Comparison of ENCODE assay signal across 9 cellular contexts in the genomic region with DNA sequence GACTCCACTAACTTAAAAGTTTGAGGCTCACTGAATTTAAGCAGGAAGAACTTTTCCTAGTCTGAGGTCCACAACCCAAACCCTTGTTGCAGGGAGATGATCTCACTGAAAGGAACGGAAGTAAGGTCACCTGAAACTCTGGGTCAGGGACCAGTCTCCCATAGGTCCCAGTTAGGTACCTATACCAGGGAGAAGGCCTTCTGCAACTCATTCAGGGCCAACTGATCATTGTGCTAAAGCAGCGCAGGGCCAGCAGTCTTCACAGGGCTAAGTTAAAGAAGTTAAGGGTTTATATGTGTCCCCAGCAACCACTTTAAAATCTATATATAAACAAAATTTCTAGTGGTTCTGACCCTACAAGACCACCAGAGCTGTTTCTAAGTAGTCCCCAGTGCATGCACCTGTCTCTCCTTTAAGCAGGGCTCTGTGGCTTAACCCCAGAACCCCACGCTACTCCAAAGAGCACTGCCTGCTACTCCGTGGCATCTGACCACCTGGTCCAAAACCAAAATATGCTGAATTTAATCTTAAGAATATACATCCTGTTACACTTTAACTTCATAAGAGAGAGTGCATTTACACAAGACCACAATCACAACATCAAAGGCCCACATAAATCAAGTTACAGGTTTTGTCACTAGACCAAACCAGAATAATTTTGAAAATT. TPM values are rescaled to one million over a fixed set of nuclear protein-coding genes. Genes with fewer than 3 reads are reported as not detected.
A peak's percentile ranks its signal among the peaks of the same experiment; 100 is the strongest.
DNase-seq lines count a peak whose midpoint lies in the region; ATAC-seq and TF ChIP-seq lines count a peak whose summit lies in the region.
"Had no signal": no experiment of that assay in that cellular context is flagged by ENCODE, and none has a peak within 500 bp of the region (broad histone marks: within the 10 kb centered on the region; RNA-seq: fewer than 3 reads in every experiment).

No MANE protein-coding gene starts in this region.

- H3K27ac Mint-ChIP-seq in CD4-positive, alpha-beta memory T cell, result peak overlapping the region; percentile 70 to 94 (median 86)
- H3K27ac Mint-ChIP-seq in neural progenitor cell, result no peak overlapping the region

- POLR2A ChIA-PET in CD4-positive, alpha-beta memory T cell (lab: Charles Lee; ENCODE audit: partially characterized antibody), result interaction anchor here (1.7 to 4.8 kb wide), 4 partner anchors 9 to 17 kb away, joined by 5 to 80 read pairs (median 16); partner anchors contain the start of gene PNRC2

- peaks cover 0 to 6% (median 0%) of the 10 kb centered on the region in 8 donors for H3K9me3 Mint-ChIP-seq in CD4-positive, alpha-beta memory T cell
- no peaks in the 10 kb centered on the region for H3K9me3 Mint-ChIP-seq in neural progenitor cell

- WGBS in mammary epithelial cell (ENCODE audit: low coverage, missing lambda C conversion rate), result 64% methylated on average over 4 of the region's 4 CpGs

- in situ Hi-C loops in mammary epithelial cell (cut with MboI; ENCODE audit: low sequenced_read_pairs in 2 of 2), result no loop called here

- CTCF ChIA-PET in CD4-positive, alpha-beta memory T cell (lab: Charles Lee; ENCODE audit: partially characterized antibody), result no interaction called here
- CTCF ChIA-PET in mammary epithelial cell (lab: Charles Lee; ENCODE audit: low non-redundant PET), result no interaction called here

- H3K27me3 Mint-ChIP-seq in CD4-positive, alpha-beta memory T cell, result no peaks in the 10 kb centered on the region
- peaks cover 5% of the 10 kb centered on the region for H3K27me3 Mint-ChIP-seq in neural progenitor cell (ENCODE audit: insufficient read depth, low read depth)

- H3K9me3 ChIP-seq in CD4-positive, alpha-beta memory T cell (ENCODE audit: control insufficient read depth in 1 of 2, low read length in 2 of 2), result no peaks in the 10 kb centered on the region
- H3K9me3 ChIP-seq in Loucy (ENCODE audit: insufficient read depth, low read depth, low read length) (no peaks in the 10 kb centered on the region), mammary epithelial cell (replicated peaks; ENCODE audit: insufficient read depth, low read length) (no peaks in the 10 kb centered on the region), neural progenitor cell (ENCODE audit: low read depth) (no peaks in the 10 kb centered on the region)

- H3K9me2 ChIP-seq in Loucy (replicated peaks; ENCODE audit: low read depth, low read length), result no peaks in the 10 kb centered on the region

- no peak for ATAC-seq in GM21528 (IDR thresholded peaks at IDR 0.05; ENCODE audit: low FRiP score, unreplicated experiment)
- no peak for ATAC-seq in HG02588 (IDR thresholded peaks at IDR 0.05; ENCODE audit: unreplicated experiment)

- peaks cover 79% of the 10 kb centered on the region for H3K79me2 ChIP-seq in Loucy (ENCODE audit: insufficient read depth, low read length)
- H3K79me2 ChIP-seq in mammary epithelial cell (ENCODE audit: insufficient read depth, low read length), result peaks cover 78% of the 10 kb centered on the region
- peaks cover 78% of the 10 kb centered on the region for H3K79me2 ChIP-seq in neural progenitor cell (ENCODE audit: low read depth)

- H3K4me1 Mint-ChIP-seq in CD4-positive, alpha-beta memory T cell, result peaks cover 42 to 72% (median 57%) of the 10 kb centered on the region in 4 donors
- peaks cover 45% of the 10 kb centered on the region for H3K4me1 Mint-ChIP-seq in neural progenitor cell

- no peak for DNase-seq in CD4-positive, alpha-beta memory T cell
- DNase-seq in mammary epithelial cell (no peak), neural progenitor cell (ENCODE audit: low spot score) (no peak), GOT3 (lab: John Stamatoyannopoulos, UW) (no peak), NCI-H524 treated with DMSO at 0.1 percent for 48 hours (lab: John Stamatoyannopoulos, UW) (no peak)
- DNase-seq: amygdala had no signal

- intact Hi-C loops in CD4-positive, alpha-beta memory T cell (cut with micrococcal nuclease), result no loop called here
- intact Hi-C loops in mammary epithelial cell (cut with micrococcal nuclease), result no loop called here

- H3K36me3 Mint-ChIP-seq in CD4-positive, alpha-beta memory T cell, result peaks cover 8 to 52% of the 10 kb centered on the region in 2 donors
- peaks cover 36% of the 10 kb centered on the region for H3K36me3 Mint-ChIP-seq in neural progenitor cell

- H3K9ac ChIP-seq in Loucy (ENCODE audit: low read depth, low read length, poor library complexity, severe bottlenecking), result peak overlapping the region; percentile 99
- no peak overlapping the region for H3K9ac ChIP-seq in mammary epithelial cell (ENCODE audit: insufficient read depth, low read length)
- no peak overlapping the region for H3K9ac ChIP-seq in neural progenitor cell

- H3K27ac ChIP-seq in CD4-positive, alpha-beta memory T cell (ENCODE audit: low read depth, low read length), result peak overlapping the region; percentile 25
- no peak overlapping the region for H3K27ac ChIP-seq in mammary epithelial cell (ENCODE audit: insufficient read depth, low read depth, low read length)
- no peak overlapping the region for H3K27ac ChIP-seq in neural progenitor cell

- BruUV-seq in mammary epithelial cell (replicated peaks; lab: Mats Ljungman, UMichigan), result no TSS peak

- H2AFZ ChIP-seq in Loucy (ENCODE audit: low read length) (no peak overlapping the region), mammary epithelial cell (ENCODE audit: low read depth, low read length) (no peak overlapping the region), neural progenitor cell (replicated peaks) (no peak overlapping the region)

- no peaks in the 10 kb centered on the region for H3K36me3 ChIP-seq in CD4-positive, alpha-beta memory T cell (ENCODE audit: insufficient read depth, low read length)
- peaks cover 47% of the 10 kb centered on the region for H3K36me3 ChIP-seq in Loucy (ENCODE audit: insufficient read depth, low read length)
- H3K36me3 ChIP-seq in mammary epithelial cell (ENCODE audit: insufficient read depth, low read length), result peaks cover 17% of the 10 kb centered on the region
- H3K36me3 ChIP-seq in neural progenitor cell, result peaks cover 17% of the 10 kb centered on the region

- H3F3A ChIP-seq in Loucy (ENCODE audit: low read depth) (peaks cover 10% of the 10 kb centered on the region), neural progenitor cell (ENCODE audit: low read depth) (peaks cover 17% of the 10 kb centered on the region)

- no peak overlapping the region for H3K4me3 ChIP-seq in CD4-positive, alpha-beta memory T cell (ENCODE audit: low read length in 2 of 2)
- H3K4me3 ChIP-seq in Loucy (ENCODE audit: low read length, poor library complexity, severe bottlenecking), result peak overlapping the region; percentile 91
- H3K4me3 ChIP-seq in mammary epithelial cell (replicated peaks in 1 of 3; ENCODE audit: insufficient read depth in 1 of 3, low read depth in 2 of 3, low read length in 3 of 3), result peak overlapping the region in 2 of 3 experiments; percentile 9 to 95
- H3K4me3 ChIP-seq in neural progenitor cell, result peak overlapping the region; percentile 98

- H4K20me1 ChIP-seq in Loucy (ENCODE audit: insufficient read depth, low read length, poor library complexity, severe bottlenecking) (peaks cover 72% of the 10 kb centered on the region), mammary epithelial cell (ENCODE audit: insufficient read depth, low read length) (peaks cover 2% of the 10 kb centered on the region), neural progenitor cell (ENCODE audit: low read depth) (peaks cover 70% of the 10 kb centered on the region)

- peaks cover 61% of the 10 kb centered on the region for H3K4me1 ChIP-seq in CD4-positive, alpha-beta memory T cell (ENCODE audit: insufficient read depth, low read length)
- H3K4me1 ChIP-seq in Loucy (ENCODE audit: insufficient read depth, low read length, poor library complexity, severe bottlenecking), result peaks cover 68% of the 10 kb centered on the region
- H3K4me1 ChIP-seq in mammary epithelial cell (ENCODE audit: insufficient read depth, low read length), result peaks cover 34% of the 10 kb centered on the region
- H3K4me1 ChIP-seq in neural progenitor cell, result peaks cover 25% of the 10 kb centered on the region

- TF ChIP-seq CTCF in Loucy (conservative IDR thresholded peaks at IDR 0.05; ENCODE audit: low read length), result no peak
- no peak for TF ChIP-seq CTCF in mammary epithelial cell (conservative IDR thresholded peaks at IDR 0.05 in 1 of 2, IDR thresholded peaks at IDR 0.05 in 1 of 2; ENCODE audit: extremely low read depth in 1 of 2, insufficient read depth in 1 of 2, low read depth in 1 of 2, low read length in 2 of 2)
- no peak for TF ChIP-seq CTCF in neural progenitor cell (IDR thresholded peaks at IDR 0.05)

- H3K4me3 Mint-ChIP-seq in CD4-positive, alpha-beta memory T cell, result peak overlapping the region; percentile 61 to 98 (median 74)
- peak overlapping the region; percentile 78 for H3K4me3 Mint-ChIP-seq in neural progenitor cell

- H3K4me2 ChIP-seq in Loucy (ENCODE audit: low read depth, low read length, poor library complexity, severe bottlenecking) (peak overlapping the region; percentile 79), mammary epithelial cell (ENCODE audit: insufficient read depth, low read depth, low read length) (peak overlapping the region; percentile 88), neural progenitor cell (peak overlapping the region; percentile 88)

- dilution Hi-C loops in mammary epithelial cell (cut with HindIII; ENCODE audit: low sequenced_read_pairs), result no loop called here

- H3K27me3 ChIP-seq in CD4-positive, alpha-beta memory T cell (ENCODE audit: insufficient read depth, low read length), result no peaks in the 10 kb centered on the region
- peaks cover 9% of the 10 kb centered on the region for H3K27me3 ChIP-seq in Loucy (ENCODE audit: insufficient read depth, low read length, poor library complexity, severe bottlenecking)
- no peaks in the 10 kb centered on the region for H3K27me3 ChIP-seq in mammary epithelial cell (ENCODE audit: insufficient read depth, low read length)
- no peaks in the 10 kb centered on the region for H3K27me3 ChIP-seq in neural progenitor cell

RNA-seq across cellular contexts. Expression of gene SRSF10, which starts 2.8 kb away (rescaled TPM):
- total RNA-seq in CD4-positive, alpha-beta memory T cell, result 100 to 1,000 TPM; 163 to 169 TPM
- polyA plus RNA-seq in CD4-positive, alpha-beta memory T cell, result 100 to 1,000 TPM; 109 to 111 TPM
- total RNA-seq in mammary epithelial cell (10 to 100 TPM; 64.2 to 94.7 TPM), neural progenitor cell (ENCODE audit: low replicate concordance) (161 and 219 TPM in 2 replicates)
- polyA plus RNA-seq in mammary epithelial cell, result 75.7 TPM
- 139 TPM for polyA minus RNA-seq in mammary epithelial cell

RNA-seq across cellular contexts. Expression of gene PNRC2, which starts 17.7 kb away (rescaled TPM):
- 100 to 1,000 TPM; 156 to 160 TPM for total RNA-seq in CD4-positive, alpha-beta memory T cell
- 100 to 1,000 TPM; 127 to 140 TPM for polyA plus RNA-seq in CD4-positive, alpha-beta memory T cell
- total RNA-seq in mammary epithelial cell, result 10 to 100 TPM; 83.4 to 87.5 TPM
- 70.8 TPM for polyA plus RNA-seq in mammary epithelial cell
- 38.7 TPM for polyA minus RNA-seq in mammary epithelial cell
- 258 and 365 TPM in 2 replicates for total RNA-seq in neural progenitor cell (ENCODE audit: low replicate concordance)

Comparison
In these comparisons a context has a peak if more than half of its experiments do, and no peak if none do; other contexts are left out.
1. H3K4me3 ChIP-seq: peak in Loucy (single experiment), mammary epithelial cell (2 of 3) and neural progenitor cell (single experiment); none in CD4-positive, alpha-beta memory T cell (0 of 2).
2. Peak in every context shown above with its lines, with median percentiles within 50 percentile points of each other: H3K4me2 ChIP-seq.